15 cellular contexts compared by ENCODE assay signal in the genomic region with DNA sequence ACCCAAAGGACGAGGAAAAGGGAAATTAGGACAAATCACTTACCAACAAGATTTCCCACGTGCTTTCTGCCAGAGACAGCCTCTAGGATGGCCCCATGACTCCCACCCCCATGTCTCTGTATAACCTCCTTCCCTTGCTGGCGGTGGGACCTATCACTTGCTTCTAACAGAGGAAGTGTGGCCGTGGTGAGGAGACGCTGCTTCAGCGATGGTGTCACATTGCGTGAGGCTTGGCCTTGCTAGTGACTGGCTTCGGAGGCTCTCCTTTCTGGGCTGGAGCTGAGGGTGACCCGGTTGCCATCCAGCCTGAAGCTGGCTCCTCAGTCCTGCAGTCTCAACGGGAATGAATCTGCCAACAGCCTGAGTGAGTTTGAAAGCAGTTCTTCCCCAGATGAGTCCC.
DNase-seq lines count a peak whose midpoint lies in the region; ATAC-seq and TF ChIP-seq lines count a peak whose summit lies in the region.
"Had no signal": no experiment of that assay in that cellular context is flagged by ENCODE, and none has a peak within 500 bp of the region (broad histone marks: within the 10 kb centered on the region; RNA-seq: fewer than 3 reads in every experiment).

No MANE protein-coding gene starts in this region.

- no peaks in the 10 kb centered on the region for H3K4me1 ChIP-seq in DND-41 (ENCODE audit: insufficient read depth, low read length)

- no peak overlapping the region for H3K27ac ChIP-seq in DND-41 (ENCODE audit: low read length)

- no peaks in the 10 kb centered on the region for H3K36me3 ChIP-seq in DND-41 (ENCODE audit: insufficient read depth, low read length)

- peaks cover 13 to 24% of the 10 kb centered on the region in 2 donors for H3K4me1 Mint-ChIP-seq in effector memory CD8-positive, alpha-beta T cell (ENCODE audit: low read depth in 2 of 2)
- H3K4me1 Mint-ChIP-seq in natural killer cell = peaks cover 41 to 65% of the 10 kb centered on the region in 2 donors
- H3K4me1 Mint-ChIP-seq in stimulated activated effector memory CD8-positive, alpha-beta T cell treated with anti-CD3 and anti-CD28 coated beads, Interleukin-12 subunit alpha, Interleukin-12 subunit beta, amount 100 ng/mL, for 72 hours = peaks cover 25% of the 10 kb centered on the region

- no peaks in the 10 kb centered on the region for H4K20me1 ChIP-seq in DND-41 (ENCODE audit: insufficient read depth, low read length)

- peak overlapping the region in 1 of 2 donors; percentile 10 for H3K4me3 Mint-ChIP-seq in effector memory CD8-positive, alpha-beta T cell
- H3K4me3 Mint-ChIP-seq in natural killer cell = peak overlapping the region; percentile 64
- no peak overlapping the region for H3K4me3 Mint-ChIP-seq in stimulated activated effector memory CD8-positive, alpha-beta T cell treated with anti-CD3 and anti-CD28 coated beads, Interleukin-12 subunit alpha, Interleukin-12 subunit beta, amount 100 ng/mL, for 72 hours
- H3K4me3 Mint-ChIP-seq: B cell; CD4-positive, alpha-beta memory T cell; H9 had no signal

- no peak overlapping the region for H3K9ac ChIP-seq in DND-41 (ENCODE audit: low read depth, low read length)

- H3K27me3 Mint-ChIP-seq in effector memory CD8-positive, alpha-beta T cell = no peaks in the 10 kb centered on the region
- no peaks in the 10 kb centered on the region for H3K27me3 Mint-ChIP-seq in natural killer cell (ENCODE audit: low read depth in 2 of 2)
- H3K27me3 Mint-ChIP-seq: B cell; CD4-positive, alpha-beta memory T cell had no signal

- H3K9me3 ChIP-seq in DND-41 (ENCODE audit: insufficient read depth, low read length, severe bottlenecking) = no peaks in the 10 kb centered on the region

- TF ChIP-seq CTCF in DND-41 (IDR thresholded peaks at IDR 0.05; ENCODE audit: borderline replicate concordance, extremely low read depth, low read length, poor library complexity, severe bottlenecking) = no peak
- TF ChIP-seq CTCF in natural killer cell (IDR thresholded peaks at IDR 0.05) = no peak

- H3K27ac Mint-ChIP-seq in effector memory CD8-positive, alpha-beta T cell = peak overlapping the region; percentile 32 to 91
- H3K27ac Mint-ChIP-seq in natural killer cell = peak overlapping the region; percentile 92
- H3K27ac Mint-ChIP-seq in stimulated activated effector memory CD8-positive, alpha-beta T cell treated with anti-CD3 and anti-CD28 coated beads, Interleukin-12 subunit alpha, Interleukin-12 subunit beta, amount 100 ng/mL, for 72 hours = peak overlapping the region; percentile 38
- H3K27ac Mint-ChIP-seq: B cell had no signal

- no peaks in the 10 kb centered on the region for H3K79me2 ChIP-seq in DND-41 (ENCODE audit: insufficient read depth, low read length)

- ATAC-seq in DND-41 (ENCODE audit: insufficient read depth, low read depth) (peak; percentile 41; the same call in 2 of the 3 replicates), natural killer cell (peak; percentile 77 to 84 (median 84))
- ATAC-seq in effector memory CD8-positive, alpha-beta T cell (replicated peaks) = peak; percentile 44
- ATAC-seq in stimulated activated effector memory CD8-positive, alpha-beta T cell treated with anti-CD3 and anti-CD28 coated beads, Interleukin-12 subunit alpha, Interleukin-12 subunit beta, amount 100 ng/mL, for 72 hours = no peak

- no peak for DNase-seq in DND-41
- DNase-seq in effector memory CD8-positive, alpha-beta T cell = no peak
- DNase-seq in natural killer cell = peak; percentile 57
- no peak for DNase-seq in stimulated activated effector memory CD8-positive, alpha-beta T cell treated with anti-CD3 and anti-CD28 coated beads, Interleukin-12 subunit alpha, Interleukin-12 subunit beta, amount 100 ng/mL, for 72 hours (ENCODE audit: low spot score in 2 of 2)
- no peak for DNase-seq in activated naive CD4-positive, alpha-beta T cell treated with anti-CD3 and anti-CD28 coated beads, Interleukin-2, amount 50 U/mL, for 16 hours
- DNase-seq in NCI-H526 (lab: John Stamatoyannopoulos, UW) = no peak
- DNase-seq in NCI-H510A treated with DMSO at 0.1 percent for 48 hours (lab: John Stamatoyannopoulos, UW) = no peak
- DNase-seq: CD4-positive, alpha-beta memory T cell; COR-L47; DMS153; DMS79 treated with DMSO at 0.1 percent for 48 hours; GF-D8; GOT3; H9 had no signal

- no peaks in the 10 kb centered on the region for H3K27me3 ChIP-seq in DND-41 (ENCODE audit: insufficient read depth, low read length, poor library complexity)

- no peak overlapping the region for H2AFZ ChIP-seq in DND-41 (ENCODE audit: low read depth, low read length)

- no peak overlapping the region for H3K4me3 ChIP-seq in DND-41 (ENCODE audit: low read depth in 1 of 2, low read length in 2 of 2)

- intact Hi-C loops in natural killer cell (cut with micrococcal nuclease) = loop anchor here (10.0 kb wide), 2 partner anchors 161 to 351 kb away; no protein-coding TSS in a partner anchor

- peaks cover 59% of the 10 kb centered on the region for H3K36me3 Mint-ChIP-seq in effector memory CD8-positive, alpha-beta T cell (ENCODE audit: insufficient read depth)
- peaks cover 8% of the 10 kb centered on the region for H3K36me3 Mint-ChIP-seq in natural killer cell
- peaks cover 37% of the 10 kb centered on the region for H3K36me3 Mint-ChIP-seq in stimulated activated effector memory CD8-positive, alpha-beta T cell treated with anti-CD3 and anti-CD28 coated beads, Interleukin-12 subunit alpha, Interleukin-12 subunit beta, amount 100 ng/mL, for 72 hours
- H3K36me3 Mint-ChIP-seq: CD4-positive, alpha-beta memory T cell had no signal

- peaks cover 4 to 9% of the 10 kb centered on the region in 2 donors for H3K9me3 Mint-ChIP-seq in effector memory CD8-positive, alpha-beta T cell
- peaks cover 0 to 5% of the 10 kb centered on the region in 2 donors for H3K9me3 Mint-ChIP-seq in natural killer cell
- H3K9me3 Mint-ChIP-seq in stimulated activated effector memory CD8-positive, alpha-beta T cell treated with anti-CD3 and anti-CD28 coated beads, Interleukin-12 subunit alpha, Interleukin-12 subunit beta, amount 100 ng/mL, for 72 hours = no peaks in the 10 kb centered on the region
- H3K9me3 Mint-ChIP-seq: CD4-positive, alpha-beta memory T cell; H9 had no signal

- H3K4me2 ChIP-seq in DND-41 (ENCODE audit: insufficient read depth, low read length) = no peak overlapping the region

Comparison
In these comparisons a context has a peak if more than half of its experiments do, and no peak if none do; other contexts are left out.
1. H3K27ac Mint-ChIP-seq: peak in every context shown above with its lines; median percentile 92 in natural killer cell; 62 in effector memory CD8-positive, alpha-beta T cell; 38 in stimulated activated effector memory CD8-positive, alpha-beta T cell treated with anti-CD3 and anti-CD28 coated beads, Interleukin-12 subunit alpha, Interleukin-12 subunit beta, amount 100 ng/mL, for 72 hours.